ENCODE assay signal across 1 cellular context in the genomic region with DNA sequence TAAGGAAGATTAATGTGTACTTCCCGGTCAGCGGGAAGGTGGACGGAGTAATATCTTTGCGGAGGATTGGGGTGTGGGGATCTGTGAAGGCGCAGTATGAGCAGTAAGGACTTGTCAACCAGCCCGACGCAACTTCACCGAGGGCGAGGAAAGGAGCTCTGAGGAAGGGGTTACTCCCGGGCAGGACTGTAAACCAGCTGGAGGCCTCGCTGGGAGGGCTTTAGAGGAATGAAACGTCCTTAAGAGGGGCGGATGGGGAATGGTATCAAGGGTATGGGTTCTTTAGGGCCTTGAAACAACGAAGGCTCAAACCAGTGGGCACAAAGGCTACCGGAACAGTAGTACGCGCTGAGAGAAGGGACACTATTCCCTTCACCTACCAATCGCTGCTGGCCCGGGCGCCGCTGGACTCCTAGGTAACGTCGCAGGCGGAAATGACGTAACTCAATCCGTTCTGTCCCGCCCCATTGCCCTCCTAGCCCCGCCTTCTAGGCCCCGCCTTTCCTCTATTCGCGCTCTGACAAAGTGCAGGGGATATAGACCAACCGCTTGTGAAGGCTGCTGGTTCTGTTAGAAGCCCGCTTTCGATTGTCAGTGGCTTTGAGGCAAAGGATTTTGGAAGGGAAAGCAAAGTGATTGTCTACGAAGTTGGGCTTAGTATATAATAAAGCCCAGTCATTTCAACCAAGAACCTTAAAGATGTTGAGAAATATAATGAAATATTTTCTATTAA.
A peak's percentile ranks its signal among the peaks of the same experiment; 100 is the strongest.
TF ChIP-seq lines count a peak whose summit lies in the region.

A gene with protein sequence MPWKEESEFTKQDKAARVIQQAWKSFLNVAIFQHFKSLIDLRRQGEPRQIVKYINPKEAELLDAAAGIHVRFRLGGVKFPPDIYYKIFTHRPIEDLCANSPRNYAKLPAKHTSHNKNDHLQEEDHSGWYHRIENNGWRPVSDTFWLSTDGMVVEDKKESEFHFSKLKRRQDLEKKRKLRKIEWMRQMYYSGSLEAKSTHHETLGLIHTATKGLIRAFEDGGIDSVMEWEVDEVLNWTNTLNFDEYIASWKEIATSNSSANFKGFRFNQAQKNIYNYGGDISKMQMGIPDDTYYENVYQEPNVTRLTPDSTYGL (minus strand): TSS at position 439 of the 733 bp plus-strand sequence. CDS start 5,970 bp downstream, outside the sequence.

TF ChIP-seq in HepG2, 621 proteins besides CTCF, POLR2A, EP300 and RAD21 (continued from another document and continues in another):
- TF ChIP-seq, protein P1, sequence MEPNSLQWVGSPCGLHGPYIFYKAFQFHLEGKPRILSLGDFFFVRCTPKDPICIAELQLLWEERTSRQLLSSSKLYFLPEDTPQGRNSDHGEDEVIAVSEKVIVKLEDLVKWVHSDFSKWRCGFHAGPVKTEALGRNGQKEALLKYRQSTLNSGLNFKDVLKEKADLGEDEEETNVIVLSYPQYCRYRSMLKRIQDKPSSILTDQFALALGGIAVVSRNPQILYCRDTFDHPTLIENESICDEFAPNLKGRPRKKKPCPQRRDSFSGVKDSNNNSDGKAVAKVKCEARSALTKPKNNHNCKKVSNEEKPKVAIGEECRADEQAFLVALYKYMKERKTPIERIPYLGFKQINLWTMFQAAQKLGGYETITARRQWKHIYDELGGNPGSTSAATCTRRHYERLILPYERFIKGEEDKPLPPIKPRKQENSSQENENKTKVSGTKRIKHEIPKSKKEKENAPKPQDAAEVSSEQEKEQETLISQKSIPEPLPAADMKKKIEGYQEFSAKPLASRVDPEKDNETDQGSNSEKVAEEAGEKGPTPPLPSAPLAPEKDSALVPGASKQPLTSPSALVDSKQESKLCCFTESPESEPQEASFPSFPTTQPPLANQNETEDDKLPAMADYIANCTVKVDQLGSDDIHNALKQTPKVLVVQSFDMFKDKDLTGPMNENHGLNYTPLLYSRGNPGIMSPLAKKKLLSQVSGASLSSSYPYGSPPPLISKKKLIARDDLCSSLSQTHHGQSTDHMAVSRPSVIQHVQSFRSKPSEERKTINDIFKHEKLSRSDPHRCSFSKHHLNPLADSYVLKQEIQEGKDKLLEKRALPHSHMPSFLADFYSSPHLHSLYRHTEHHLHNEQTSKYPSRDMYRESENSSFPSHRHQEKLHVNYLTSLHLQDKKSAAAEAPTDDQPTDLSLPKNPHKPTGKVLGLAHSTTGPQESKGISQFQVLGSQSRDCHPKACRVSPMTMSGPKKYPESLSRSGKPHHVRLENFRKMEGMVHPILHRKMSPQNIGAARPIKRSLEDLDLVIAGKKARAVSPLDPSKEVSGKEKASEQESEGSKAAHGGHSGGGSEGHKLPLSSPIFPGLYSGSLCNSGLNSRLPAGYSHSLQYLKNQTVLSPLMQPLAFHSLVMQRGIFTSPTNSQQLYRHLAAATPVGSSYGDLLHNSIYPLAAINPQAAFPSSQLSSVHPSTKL (CRISPR knock-in tag; IDR thresholded peaks at IDR 0.05), result peak; percentile 61; the same call in 1 of the 2 replicates
- TF ChIP-seq NPAS2 (CRISPR knock-in tag; IDR thresholded peaks at IDR 0.05; ENCODE audit: borderline replicate concordance) (no peak), SRF (IDR thresholded peaks at IDR 0.05; ENCODE audit: low read depth, low read length) (no peak), CAMTA2 (CRISPR knock-in tag; IDR thresholded peaks at IDR 0.05; ENCODE audit: borderline replicate concordance) (no peak), ZNF234 (CRISPR knock-in tag; conservative IDR thresholded peaks at IDR 0.05) (no peak), HIVEP1 (CRISPR knock-in tag; IDR thresholded peaks at IDR 0.05) (no peak), THYN1 (CRISPR knock-in tag; IDR thresholded peaks at IDR 0.05; ENCODE audit: borderline replicate concordance, low read depth) (no peak), ZFP36L2 (CRISPR knock-in tag; IDR thresholded peaks at IDR 0.05) (no peak), ZNF7 (CRISPR knock-in tag; IDR thresholded peaks at IDR 0.05) (no peak), DNMT3B (CRISPR knock-in tag; conservative IDR thresholded peaks at IDR 0.05) (peak; percentile 63; the same call in 1 of the 2 replicates), ZC3H13 (CRISPR knock-in tag; IDR thresholded peaks at IDR 0.05) (no peak), ZZZ3 (CRISPR knock-in tag; IDR thresholded peaks at IDR 0.05; ENCODE audit: borderline replicate concordance) (no peak), HOXD1 (CRISPR knock-in tag; IDR thresholded peaks at IDR 0.05) (no peak), ZSCAN30 (CRISPR knock-in tag; IDR thresholded peaks at IDR 0.05) (no peak), ZSCAN21 (CRISPR knock-in tag; IDR thresholded peaks at IDR 0.05; ENCODE audit: borderline replicate concordance) (no peak), ZMYM3 (CRISPR knock-in tag; IDR thresholded peaks at IDR 0.05) (no peak), ZNF232 (CRISPR knock-in tag; IDR thresholded peaks at IDR 0.05; ENCODE audit: borderline replicate concordance) (no peak), KLF12 (CRISPR knock-in tag; IDR thresholded peaks at IDR 0.05; ENCODE audit: borderline replicate concordance) (no peak), PCBP1 (IDR thresholded peaks at IDR 0.05; ENCODE audit: borderline replicate concordance, low read depth, low read length) (no peak), IRF2 (CRISPR knock-in tag; IDR thresholded peaks at IDR 0.05) (peak; percentile 89), ETV5 (CRISPR knock-in tag; IDR thresholded peaks at IDR 0.05; ENCODE audit: borderline replicate concordance) (peak; percentile 57), ZFP1 (CRISPR knock-in tag; IDR thresholded peaks at IDR 0.05) (no peak), CHD2 (IDR thresholded peaks at IDR 0.05; ENCODE audit: low read depth, low read length) (no peak), TBP (CRISPR knock-in tag; IDR thresholded peaks at IDR 0.05) (no peak), ZNF329 (CRISPR knock-in tag; IDR thresholded peaks at IDR 0.05; ENCODE audit: low read depth) (no peak), ZNF792 (CRISPR knock-in tag; IDR thresholded peaks at IDR 0.05) (no peak), ZNF724P (CRISPR knock-in tag; IDR thresholded peaks at IDR 0.05; ENCODE audit: borderline replicate concordance) (no peak), ZNF256 (CRISPR knock-in tag; conservative IDR thresholded peaks at IDR 0.05) (no peak), SETDB1 (CRISPR knock-in tag; IDR thresholded peaks at IDR 0.05; ENCODE audit: borderline replicate concordance) (no peak), SUZ12 (IDR thresholded peaks at IDR 0.05; ENCODE audit: low read depth, low read length) (no peak), ZMYM2 (CRISPR knock-in tag; IDR thresholded peaks at IDR 0.05) (peak; percentile 44; the same call in 1 of the 2 replicates), ZNF34 (CRISPR knock-in tag; IDR thresholded peaks at IDR 0.05; ENCODE audit: borderline replicate concordance) (no peak)
- TF ChIP-seq, protein P2, sequence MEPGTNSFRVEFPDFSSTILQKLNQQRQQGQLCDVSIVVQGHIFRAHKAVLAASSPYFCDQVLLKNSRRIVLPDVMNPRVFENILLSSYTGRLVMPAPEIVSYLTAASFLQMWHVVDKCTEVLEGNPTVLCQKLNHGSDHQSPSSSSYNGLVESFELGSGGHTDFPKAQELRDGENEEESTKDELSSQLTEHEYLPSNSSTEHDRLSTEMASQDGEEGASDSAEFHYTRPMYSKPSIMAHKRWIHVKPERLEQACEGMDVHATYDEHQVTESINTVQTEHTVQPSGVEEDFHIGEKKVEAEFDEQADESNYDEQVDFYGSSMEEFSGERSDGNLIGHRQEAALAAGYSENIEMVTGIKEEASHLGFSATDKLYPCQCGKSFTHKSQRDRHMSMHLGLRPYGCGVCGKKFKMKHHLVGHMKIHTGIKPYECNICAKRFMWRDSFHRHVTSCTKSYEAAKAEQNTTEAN (CRISPR knock-in tag; conservative IDR thresholded peaks at IDR 0.05), result no peak
- TF ChIP-seq, protein P3, sequence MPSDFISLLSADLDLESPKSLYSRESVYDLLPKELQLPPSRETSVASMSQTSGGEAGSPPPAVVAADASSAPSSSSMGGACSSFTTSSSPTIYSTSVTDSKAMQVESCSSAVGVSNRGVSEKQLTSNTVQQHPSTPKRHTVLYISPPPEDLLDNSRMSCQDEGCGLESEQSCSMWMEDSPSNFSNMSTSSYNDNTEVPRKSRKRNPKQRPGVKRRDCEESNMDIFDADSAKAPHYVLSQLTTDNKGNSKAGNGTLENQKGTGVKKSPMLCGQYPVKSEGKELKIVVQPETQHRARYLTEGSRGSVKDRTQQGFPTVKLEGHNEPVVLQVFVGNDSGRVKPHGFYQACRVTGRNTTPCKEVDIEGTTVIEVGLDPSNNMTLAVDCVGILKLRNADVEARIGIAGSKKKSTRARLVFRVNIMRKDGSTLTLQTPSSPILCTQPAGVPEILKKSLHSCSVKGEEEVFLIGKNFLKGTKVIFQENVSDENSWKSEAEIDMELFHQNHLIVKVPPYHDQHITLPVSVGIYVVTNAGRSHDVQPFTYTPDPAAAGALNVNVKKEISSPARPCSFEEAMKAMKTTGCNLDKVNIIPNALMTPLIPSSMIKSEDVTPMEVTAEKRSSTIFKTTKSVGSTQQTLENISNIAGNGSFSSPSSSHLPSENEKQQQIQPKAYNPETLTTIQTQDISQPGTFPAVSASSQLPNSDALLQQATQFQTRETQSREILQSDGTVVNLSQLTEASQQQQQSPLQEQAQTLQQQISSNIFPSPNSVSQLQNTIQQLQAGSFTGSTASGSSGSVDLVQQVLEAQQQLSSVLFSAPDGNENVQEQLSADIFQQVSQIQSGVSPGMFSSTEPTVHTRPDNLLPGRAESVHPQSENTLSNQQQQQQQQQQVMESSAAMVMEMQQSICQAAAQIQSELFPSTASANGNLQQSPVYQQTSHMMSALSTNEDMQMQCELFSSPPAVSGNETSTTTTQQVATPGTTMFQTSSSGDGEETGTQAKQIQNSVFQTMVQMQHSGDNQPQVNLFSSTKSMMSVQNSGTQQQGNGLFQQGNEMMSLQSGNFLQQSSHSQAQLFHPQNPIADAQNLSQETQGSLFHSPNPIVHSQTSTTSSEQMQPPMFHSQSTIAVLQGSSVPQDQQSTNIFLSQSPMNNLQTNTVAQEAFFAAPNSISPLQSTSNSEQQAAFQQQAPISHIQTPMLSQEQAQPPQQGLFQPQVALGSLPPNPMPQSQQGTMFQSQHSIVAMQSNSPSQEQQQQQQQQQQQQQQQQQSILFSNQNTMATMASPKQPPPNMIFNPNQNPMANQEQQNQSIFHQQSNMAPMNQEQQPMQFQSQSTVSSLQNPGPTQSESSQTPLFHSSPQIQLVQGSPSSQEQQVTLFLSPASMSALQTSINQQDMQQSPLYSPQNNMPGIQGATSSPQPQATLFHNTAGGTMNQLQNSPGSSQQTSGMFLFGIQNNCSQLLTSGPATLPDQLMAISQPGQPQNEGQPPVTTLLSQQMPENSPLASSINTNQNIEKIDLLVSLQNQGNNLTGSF (CRISPR knock-in tag; IDR thresholded peaks at IDR 0.05), result no peak
- TF ChIP-seq, protein P4, sequence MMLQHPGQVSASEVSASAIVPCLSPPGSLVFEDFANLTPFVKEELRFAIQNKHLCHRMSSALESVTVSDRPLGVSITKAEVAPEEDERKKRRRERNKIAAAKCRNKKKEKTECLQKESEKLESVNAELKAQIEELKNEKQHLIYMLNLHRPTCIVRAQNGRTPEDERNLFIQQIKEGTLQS (CRISPR knock-in tag; IDR thresholded peaks at IDR 0.05), result no peak
- TF ChIP-seq, protein P5, sequence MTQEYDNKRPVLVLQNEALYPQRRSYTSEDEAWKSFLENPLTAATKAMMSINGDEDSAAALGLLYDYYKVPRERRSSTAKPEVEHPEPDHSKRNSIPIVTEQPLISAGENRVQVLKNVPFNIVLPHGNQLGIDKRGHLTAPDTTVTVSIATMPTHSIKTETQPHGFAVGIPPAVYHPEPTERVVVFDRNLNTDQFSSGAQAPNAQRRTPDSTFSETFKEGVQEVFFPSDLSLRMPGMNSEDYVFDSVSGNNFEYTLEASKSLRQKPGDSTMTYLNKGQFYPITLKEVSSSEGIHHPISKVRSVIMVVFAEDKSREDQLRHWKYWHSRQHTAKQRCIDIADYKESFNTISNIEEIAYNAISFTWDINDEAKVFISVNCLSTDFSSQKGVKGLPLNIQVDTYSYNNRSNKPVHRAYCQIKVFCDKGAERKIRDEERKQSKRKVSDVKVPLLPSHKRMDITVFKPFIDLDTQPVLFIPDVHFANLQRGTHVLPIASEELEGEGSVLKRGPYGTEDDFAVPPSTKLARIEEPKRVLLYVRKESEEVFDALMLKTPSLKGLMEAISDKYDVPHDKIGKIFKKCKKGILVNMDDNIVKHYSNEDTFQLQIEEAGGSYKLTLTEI (CRISPR knock-in tag; conservative IDR thresholded peaks at IDR 0.05), result no peak
- TF ChIP-seq, protein P6, sequence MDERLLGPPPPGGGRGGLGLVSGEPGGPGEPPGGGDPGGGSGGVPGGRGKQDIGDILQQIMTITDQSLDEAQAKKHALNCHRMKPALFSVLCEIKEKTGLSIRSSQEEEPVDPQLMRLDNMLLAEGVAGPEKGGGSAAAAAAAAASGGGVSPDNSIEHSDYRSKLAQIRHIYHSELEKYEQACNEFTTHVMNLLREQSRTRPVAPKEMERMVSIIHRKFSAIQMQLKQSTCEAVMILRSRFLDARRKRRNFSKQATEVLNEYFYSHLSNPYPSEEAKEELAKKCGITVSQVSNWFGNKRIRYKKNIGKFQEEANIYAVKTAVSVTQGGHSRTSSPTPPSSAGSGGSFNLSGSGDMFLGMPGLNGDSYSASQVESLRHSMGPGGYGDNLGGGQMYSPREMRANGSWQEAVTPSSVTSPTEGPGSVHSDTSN (CRISPR knock-in tag; IDR thresholded peaks at IDR 0.05), result no peak
- TF ChIP-seq, protein P7, sequence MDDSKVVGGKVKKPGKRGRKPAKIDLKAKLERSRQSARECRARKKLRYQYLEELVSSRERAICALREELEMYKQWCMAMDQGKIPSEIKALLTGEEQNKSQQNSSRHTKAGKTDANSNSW (CRISPR knock-in tag; IDR thresholded peaks at IDR 0.05; ENCODE audit: borderline replicate concordance), result no peak
- TF ChIP-seq, protein P8, sequence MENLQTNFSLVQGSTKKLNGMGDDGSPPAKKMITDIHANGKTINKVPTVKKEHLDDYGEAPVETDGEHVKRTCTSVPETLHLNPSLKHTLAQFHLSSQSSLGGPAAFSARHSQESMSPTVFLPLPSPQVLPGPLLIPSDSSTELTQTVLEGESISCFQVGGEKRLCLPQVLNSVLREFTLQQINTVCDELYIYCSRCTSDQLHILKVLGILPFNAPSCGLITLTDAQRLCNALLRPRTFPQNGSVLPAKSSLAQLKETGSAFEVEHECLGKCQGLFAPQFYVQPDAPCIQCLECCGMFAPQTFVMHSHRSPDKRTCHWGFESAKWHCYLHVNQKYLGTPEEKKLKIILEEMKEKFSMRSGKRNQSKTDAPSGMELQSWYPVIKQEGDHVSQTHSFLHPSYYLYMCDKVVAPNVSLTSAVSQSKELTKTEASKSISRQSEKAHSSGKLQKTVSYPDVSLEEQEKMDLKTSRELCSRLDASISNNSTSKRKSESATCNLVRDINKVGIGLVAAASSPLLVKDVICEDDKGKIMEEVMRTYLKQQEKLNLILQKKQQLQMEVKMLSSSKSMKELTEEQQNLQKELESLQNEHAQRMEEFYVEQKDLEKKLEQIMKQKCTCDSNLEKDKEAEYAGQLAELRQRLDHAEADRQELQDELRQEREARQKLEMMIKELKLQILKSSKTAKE (CRISPR knock-in tag; IDR thresholded peaks at IDR 0.05; ENCODE audit: borderline replicate concordance), result no peak
